9 cellular contexts compared by ENCODE assay signal in genomic region chr12:6958609-6959375, GRCh38. TPM values are rescaled to one million over a fixed set of nuclear protein-coding genes. Genes with fewer than 3 reads are reported as not detected.
DNase-seq lines count a peak whose midpoint lies in the region; ATAC-seq and TF ChIP-seq lines count a peak whose summit lies in the region.
"Had no signal": no experiment of that assay in that cellular context is flagged by ENCODE, and none has a peak within 500 bp of the region (broad histone marks: within the 10 kb centered on the region; RNA-seq: fewer than 3 reads in every experiment).

No MANE protein-coding gene starts in this region.

- intact Hi-C loops in prostate gland (cut with DNase I): no loop called here

- peaks cover 41% of the 10 kb centered on the region for H3K36me3 ChIP-seq in effector memory CD4-positive, alpha-beta T cell (ENCODE audit: control insufficient read depth, insufficient read depth, low read length)
- no peaks in the 10 kb centered on the region for H3K36me3 ChIP-seq in prostate gland

- peaks cover 88% of the 10 kb centered on the region for H3K4me1 ChIP-seq in effector memory CD4-positive, alpha-beta T cell (ENCODE audit: control insufficient read depth, insufficient read depth, low read length, poor library complexity, severe bottlenecking)
- peaks cover 6% of the 10 kb centered on the region for H3K4me1 ChIP-seq in prostate gland (replicated peaks)

- TF ChIP-seq CTCF in prostate gland (IDR thresholded peaks at IDR 0.05): no peak

- no peaks in the 10 kb centered on the region for H3K9me3 ChIP-seq in effector memory CD4-positive, alpha-beta T cell (ENCODE audit: control insufficient read depth, low read length)
- no peaks in the 10 kb centered on the region for H3K9me3 ChIP-seq in prostate gland

- TF ChIP-seq POLR2A in prostate gland (IDR thresholded peaks at IDR 0.05): no peak

- H3K4me3 ChIP-seq in effector memory CD4-positive, alpha-beta T cell (ENCODE audit: insufficient read depth, low read depth, low read length, poor library complexity, severe bottlenecking): peak overlapping the region; percentile 46
- no peak overlapping the region for H3K4me3 ChIP-seq in prostate gland

- DNase-seq in activated CD4-positive, CD25-positive, alpha-beta regulatory T cell treated with anti-CD3 and anti-CD28 coated beads, Interleukin-2, amount 50 U/mL, for 16 hours (ENCODE audit: low read depth, low spot score): peak; percentile 60
- peak; percentile 70 to 73 (median 72) for DNase-seq in effector memory CD4-positive, alpha-beta T cell
- peak; percentile 66 for DNase-seq in stimulated activated CD4-positive, alpha-beta T cell treated with anti-CD3 and anti-CD28 coated beads, Interleukin-2, amount 100 ng/mL, for 4 hours (ENCODE audit: low read depth)
- DNase-seq in LoVo (ENCODE audit: low spot score): no peak
- no peak for DNase-seq in prostate gland (ENCODE audit: low spot score)

- ATAC-seq in GM19351 (IDR thresholded peaks at IDR 0.05; ENCODE audit: unreplicated experiment): peak; percentile 45
- peak; percentile 66 for ATAC-seq in HG03354 (IDR thresholded peaks at IDR 0.05; ENCODE audit: poor library complexity, severe bottlenecking, unreplicated experiment)
- no peak for ATAC-seq in GM21528 (IDR thresholded peaks at IDR 0.05; ENCODE audit: low FRiP score, unreplicated experiment)

- peak overlapping the region; percentile 96 for H3K27ac ChIP-seq in effector memory CD4-positive, alpha-beta T cell (ENCODE audit: insufficient read depth, low read length, poor library complexity, severe bottlenecking)
- peak overlapping the region in 1 of 2 donors; percentile 26 for H3K27ac ChIP-seq in prostate gland

- WGBS in prostate gland: 78% methylated on average over 20 of the region's 20 CpGs

- H3K27me3 ChIP-seq in effector memory CD4-positive, alpha-beta T cell (replicated peaks; ENCODE audit: control insufficient read depth, insufficient read depth, low read length, poor library complexity, severe bottlenecking): no peaks in the 10 kb centered on the region
- H3K27me3 ChIP-seq in prostate gland (replicated peaks; ENCODE audit: insufficient read depth): no peaks in the 10 kb centered on the region

RNA-seq across cellular contexts. Expression of gene PTPN6, which starts 7.6 kb away (rescaled TPM):
- 10 to 100 TPM; 30.6 to 43.2 TPM for total RNA-seq in prostate gland

RNA-seq across cellular contexts. Expression of gene PHB2, which starts 11.7 kb away (rescaled TPM):
- 100 to 1,000 TPM; 177 to 230 TPM for total RNA-seq in prostate gland

RNA-seq across cellular contexts. Expression of gene EMG1, which starts 11.9 kb away (rescaled TPM):
- 10 to 100 TPM; 37.7 to 46.3 TPM for total RNA-seq in prostate gland

RNA-seq across cellular contexts. Expression of gene C12orf57, which starts 15.0 kb away (rescaled TPM):
- total RNA-seq in prostate gland: 100 to 1,000 TPM; 352 to 711 TPM

RNA-seq across cellular contexts. Expression of gene RNU7-1, which starts 15.2 kb away (rescaled TPM):
- total RNA-seq in prostate gland: not detected
- total RNA-seq: myocyte had no signal

Comparison
In these comparisons a context has a peak if more than half of its experiments do, and no peak if none do; other contexts are left out.
1. DNase-seq: peak in activated CD4-positive, CD25-positive, alpha-beta regulatory T cell treated with anti-CD3 and anti-CD28 coated beads, Interleukin-2, amount 50 U/mL, for 16 hours (single experiment), effector memory CD4-positive, alpha-beta T cell (3 of 3) and stimulated activated CD4-positive, alpha-beta T cell treated with anti-CD3 and anti-CD28 coated beads, Interleukin-2, amount 100 ng/mL, for 4 hours (single experiment); none in LoVo (single experiment) and prostate gland (single experiment).